ENCODE assay signal across 17 cellular contexts in genomic region chr2:5803547-5803946, GRCh38.
DNase-seq lines count a peak whose midpoint lies in the region; FAIRE-seq and TF ChIP-seq lines count a peak whose summit lies in the region.
"Had no signal": no experiment of that assay in that cellular context is flagged by ENCODE, and none has a peak within 500 bp of the region (broad histone marks: within the 10 kb centered on the region; RNA-seq: fewer than 3 reads in every experiment).

No MANE protein-coding gene starts in this region.

- H3K9me3 Mint-ChIP-seq in mesothelial cell of epicardium = peaks cover 16% of the 10 kb centered on the region
- no peaks in the 10 kb centered on the region for H3K9me3 Mint-ChIP-seq in T-helper 2 cell treated with Interferon-gamma antibody and Interleukin-4, amounts not matched to agents 5 μg/mL and 100 μg/mL, for 36 hours

- H3K27ac Mint-ChIP-seq in mesothelial cell of epicardium = peak overlapping the region; percentile 13
- H3K27ac Mint-ChIP-seq in T-helper 2 cell treated with Interferon-gamma antibody and Interleukin-4, amounts not matched to agents 5 μg/mL and 100 μg/mL, for 36 hours = no peak overlapping the region
- H3K27ac Mint-ChIP-seq: CD8-positive, alpha-beta T cell; memory B cell had no signal

- DNase-seq in NCI-H82 (lab: John Stamatoyannopoulos, UW) = peak; percentile 9
- no peak for DNase-seq in NCI-H82 treated with DMSO at 0.1 percent for 48 hours (lab: John Stamatoyannopoulos, UW; ENCODE audit: unreplicated experiment)
- peak; percentile 67 for DNase-seq in ecto neural progenitor cell (ENCODE audit: low spot score)
- no peak for DNase-seq in mesothelial cell of epicardium (ENCODE audit: low spot score in 2 of 2, unreplicated experiment in 2 of 2)
- DNase-seq in NCI-H2171 treated with DMSO at 0.1 percent for 48 hours (lab: John Stamatoyannopoulos, UW) = no peak
- no peak for DNase-seq in testis
- no peak for DNase-seq in T-helper 2 cell treated with Interferon-gamma antibody and Interleukin-4, amounts not matched to agents 5 μg/mL and 100 μg/mL, for 36 hours (ENCODE audit: low spot score)
- DNase-seq in GM12891 (ENCODE audit: insufficient read length, low spot score) = no peak
- DNase-seq: aorta; CD8-positive, alpha-beta T cell; NCI-H1105; NCI-H2171; NK-92 treated with Interleukin-12 subunit alpha and Interleukin-12 subunit beta, amount 100 ng/mL, for 24 hours; nucleus accumbens; tibial artery had no signal

- 59 to 61% methylated on average over 8 of the region's 8 CpGs for WGBS in testis, 2 donors

- no peak overlapping the region for H3K27ac ChIP-seq in testis
- H3K27ac ChIP-seq: tibial artery had no signal

- H3K27me3 ChIP-seq in testis = no peaks in the 10 kb centered on the region
- H3K27me3 ChIP-seq: tibial artery had no signal

- H3K4me1 Mint-ChIP-seq in mesothelial cell of epicardium = peaks cover 17% of the 10 kb centered on the region
- no peaks in the 10 kb centered on the region for H3K4me1 Mint-ChIP-seq in T-helper 2 cell treated with Interferon-gamma antibody and Interleukin-4, amounts not matched to agents 5 μg/mL and 100 μg/mL, for 36 hours (ENCODE audit: low read depth)
- H3K4me1 Mint-ChIP-seq: memory B cell had no signal

- H3K4me1 ChIP-seq in testis = no peaks in the 10 kb centered on the region
- H3K4me1 ChIP-seq: tibial artery had no signal

- no peak overlapping the region for H3K4me3 Mint-ChIP-seq in mesothelial cell of epicardium
- H3K4me3 Mint-ChIP-seq in T-helper 2 cell treated with Interferon-gamma antibody and Interleukin-4, amounts not matched to agents 5 μg/mL and 100 μg/mL, for 36 hours = no peak overlapping the region
- H3K4me3 Mint-ChIP-seq: CD8-positive, alpha-beta T cell; memory B cell had no signal

- no peaks in the 10 kb centered on the region for H3K36me3 Mint-ChIP-seq in mesothelial cell of epicardium
- no peaks in the 10 kb centered on the region for H3K36me3 Mint-ChIP-seq in T-helper 2 cell treated with Interferon-gamma antibody and Interleukin-4, amounts not matched to agents 5 μg/mL and 100 μg/mL, for 36 hours (ENCODE audit: low read depth)
- H3K36me3 Mint-ChIP-seq: CD8-positive, alpha-beta T cell; memory B cell had no signal

- no peak for TF ChIP-seq CTCF in mesothelial cell of epicardium (IDR thresholded peaks at IDR 0.05; ENCODE audit: unreplicated experiment)
- TF ChIP-seq CTCF in testis (IDR thresholded peaks at IDR 0.05) = no peak

- no peak for TF ChIP-seq POLR2A in testis (IDR thresholded peaks at IDR 0.05)
- TF ChIP-seq POLR2A in GM12891 (IDR thresholded peaks at IDR 0.05; ENCODE audit: low read depth, low read length) = no peak

- no peaks in the 10 kb centered on the region for H3K9me3 ChIP-seq in testis
- H3K9me3 ChIP-seq: tibial artery had no signal

- H3K27me3 Mint-ChIP-seq in mesothelial cell of epicardium (ENCODE audit: low read depth) = no peaks in the 10 kb centered on the region
- no peaks in the 10 kb centered on the region for H3K27me3 Mint-ChIP-seq in T-helper 2 cell treated with Interferon-gamma antibody and Interleukin-4, amounts not matched to agents 5 μg/mL and 100 μg/mL, for 36 hours (ENCODE audit: low read depth)

- intact Hi-C loops in testis (cut with DNase I; ENCODE audit: low total_unique reads) = no loop called here

- FAIRE-seq in GM12891 (lab: Jason Lieb, UNC) = no peak
- FAIRE-seq: A204.1 had no signal

- H3K4me3 ChIP-seq in testis = no peak overlapping the region
- H3K4me3 ChIP-seq: tibial artery had no signal

- no peaks in the 10 kb centered on the region for H3K36me3 ChIP-seq in testis (ENCODE audit: low read depth, missing control alignments)
- H3K36me3 ChIP-seq: tibial artery had no signal

TF ChIP-seq in GM12891, 5 proteins besides CTCF, POLR2A, EP300 and RAD21:
- TF ChIP-seq POLR2AphosphoS5 (IDR thresholded peaks at IDR 0.05; ENCODE audit: low read depth, low read length) (no peak), TAF1 (IDR thresholded peaks at IDR 0.05; ENCODE audit: low read depth, low read length) (no peak), PAX5 (IDR thresholded peaks at IDR 0.05; ENCODE audit: insufficient read depth, low read length, severe bottlenecking) (no peak), POU2F2 (IDR thresholded peaks at IDR 0.05; ENCODE audit: low read depth, low read length) (no peak), SPI1 (IDR thresholded peaks at IDR 0.05; ENCODE audit: low read depth, low read length) (no peak)

Comparison
In these comparisons a context has a peak if more than half of its experiments do, and no peak if none do; other contexts are left out.
1. DNase-seq: peak in NCI-H82 (single experiment) and ecto neural progenitor cell (single experiment); none in NCI-H82 treated with DMSO at 0.1 percent for 48 hours (single experiment), mesothelial cell of epicardium (0 of 2), NCI-H2171 treated with DMSO at 0.1 percent for 48 hours (single experiment), testis (single experiment), T-helper 2 cell treated with Interferon-gamma antibody and Interleukin-4, amounts not matched to agents 5 μg/mL and 100 μg/mL, for 36 hours (single experiment) and GM12891 (single experiment).